In the genomic region with DNA sequence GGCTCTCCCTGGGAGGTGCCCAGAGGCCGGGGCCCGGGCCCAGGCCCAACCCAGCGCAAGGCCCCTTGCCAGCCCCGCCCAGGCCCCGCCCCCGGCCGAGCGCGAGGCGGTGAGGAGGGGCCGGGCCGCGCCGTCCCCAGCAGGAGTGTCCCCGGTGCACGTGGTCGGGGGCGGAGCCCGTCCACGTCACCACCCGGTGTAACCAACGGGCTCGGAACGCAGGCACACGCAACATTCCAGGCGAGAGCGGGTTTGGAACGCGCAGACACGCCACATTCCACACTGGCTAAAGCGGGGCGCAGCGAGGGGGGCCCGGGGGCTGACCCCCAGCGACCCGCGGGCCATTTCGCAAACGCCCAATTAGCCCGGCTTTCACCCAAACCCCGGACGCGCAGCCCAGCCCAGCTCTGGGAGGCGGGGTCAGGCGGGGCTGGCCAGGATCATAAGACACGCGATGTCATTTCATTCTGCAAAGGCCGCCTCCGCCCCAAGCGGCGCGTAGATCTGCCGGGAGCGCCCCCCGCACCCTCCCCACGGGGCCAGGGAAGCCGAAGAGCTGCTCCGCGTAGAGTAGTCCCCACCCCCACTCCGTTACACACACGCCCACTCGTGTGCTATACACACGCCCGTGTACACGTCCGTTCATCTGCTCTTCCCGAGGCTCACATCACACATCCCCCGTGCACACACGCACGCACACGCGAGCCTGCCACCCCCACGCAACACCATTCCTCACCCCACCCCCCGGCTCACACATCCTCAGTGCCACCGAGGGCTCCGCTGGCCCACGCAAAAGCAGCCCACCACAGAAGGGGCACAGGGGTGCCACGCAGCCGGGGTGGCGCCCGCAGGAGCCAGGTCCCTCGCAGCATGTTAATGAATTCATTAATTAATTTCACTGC, we compare ENCODE assay signal across 8 cellular contexts. TPM values are rescaled to one million over a fixed set of nuclear protein-coding genes. Genes with fewer than 3 reads are reported as not detected.
DNase-seq lines count a peak whose midpoint lies in the region; TF ChIP-seq lines count a peak whose summit lies in the region.

No MANE protein-coding gene starts in this region.

- peak overlapping the region; percentile 32 for H2BK5ac ChIP-seq in trophoblast cell (ENCODE audit: low read depth, low read length, poor library complexity)

- CTCF ChIA-PET in HEK293T (lab: Yijun Ruan, JAX): interaction anchor here (1.0 kb wide), 1 partner anchor 16 kb away, joined by 3 read pairs; no protein-coding TSS in a partner anchor

- H3K4me1 ChIP-seq in adipocyte (ENCODE audit: control insufficient read depth, insufficient read depth, low read length) (peaks cover 65% of the 10 kb centered on the region), trophoblast cell (ENCODE audit: control insufficient read depth in 1 of 2, insufficient read depth in 2 of 2, low read length in 2 of 2) (peaks cover 27 to 40% of the 10 kb centered on the region in 2 experiments), tibial nerve (peaks cover 5 to 72% (median 57%) of the 10 kb centered on the region in 4 donors)

- peak overlapping the region; percentile 26 for H2AFZ ChIP-seq in trophoblast cell (ENCODE audit: insufficient read depth, low read length, poor library complexity)

- H3K14ac ChIP-seq in trophoblast cell (ENCODE audit: low read length): peak overlapping the region; percentile 41

- H3K36me3 ChIP-seq in adipocyte (ENCODE audit: control insufficient read depth, insufficient read depth, low read length, severe bottlenecking) (no peaks in the 10 kb centered on the region), trophoblast cell (ENCODE audit: control insufficient read depth in 1 of 2, insufficient read depth in 2 of 2, low read length in 2 of 2) (no peaks in the 10 kb centered on the region), tibial nerve (no peaks in the 10 kb centered on the region)

- H3K79me2 ChIP-seq in trophoblast cell (ENCODE audit: control insufficient read depth, insufficient read depth, low read length, poor library complexity): peaks cover 21% of the 10 kb centered on the region

- H3K27ac ChIP-seq in trophoblast cell (ENCODE audit: low read depth, low read length): peak overlapping the region; percentile 94
- peak overlapping the region; percentile 96 to 99 (median 99) for H3K27ac ChIP-seq in tibial nerve

- intact Hi-C loops in cardiac septum (cut with DNase I): loop anchor here (2.0 kb wide), 1 partner anchor 311 kb away; a partner anchor contains a TSS

- peak overlapping the region; percentile 40 for H3K18ac ChIP-seq in trophoblast cell (ENCODE audit: low read length)

- H3K4me3 ChIP-seq in GM08714 (ENCODE audit: low read length) (peak overlapping the region; percentile 85), NB4 (ENCODE audit: low read depth, low read length) (peak overlapping the region; percentile 73), adipocyte (ENCODE audit: low read length) (peak overlapping the region; percentile 97), trophoblast cell (ENCODE audit: low read depth, low read length) (peak overlapping the region; percentile 96), tibial nerve (peak overlapping the region; percentile 82 to 91 (median 84))

- H3K27me3 ChIP-seq in adipocyte (replicated peaks; ENCODE audit: control insufficient read depth, insufficient read depth, low read length) (no peaks in the 10 kb centered on the region), trophoblast cell (ENCODE audit: insufficient read depth, low read length) (no peaks in the 10 kb centered on the region), tibial nerve (no peaks in the 10 kb centered on the region)

- H2AK5ac ChIP-seq in trophoblast cell (ENCODE audit: low read length): peak overlapping the region; percentile 0

- no peak overlapping the region for H4K12ac ChIP-seq in trophoblast cell (ENCODE audit: low read depth, low read length)

- H4K91ac ChIP-seq in trophoblast cell (ENCODE audit: low read depth, low read length): peak overlapping the region; percentile 99

- peaks cover 42% of the 10 kb centered on the region for H3K79me1 ChIP-seq in trophoblast cell (ENCODE audit: low read length)

- peak overlapping the region; percentile 2 for H2BK120ac ChIP-seq in trophoblast cell (ENCODE audit: insufficient read depth, low read length, poor library complexity)

- H3K9me3 ChIP-seq in adipocyte (ENCODE audit: control insufficient read depth, low read length) (no peaks in the 10 kb centered on the region), trophoblast cell (ENCODE audit: insufficient read depth, low read depth, low read length) (no peaks in the 10 kb centered on the region), tibial nerve (no peaks in the 10 kb centered on the region)

- no peak for TF ChIP-seq CTCF in NB4 (IDR thresholded peaks at IDR 0.05; ENCODE audit: low read depth, low read length)
- TF ChIP-seq CTCF in tibial nerve (IDR thresholded peaks at IDR 0.05): peak in 1 of 5 experiments; percentile 31

- no peak overlapping the region for H3K23ac ChIP-seq in trophoblast cell (ENCODE audit: low read length)

- peak overlapping the region; percentile 98 for H3K9ac ChIP-seq in adipocyte (ENCODE audit: low read length)
- peak overlapping the region; percentile 76 for H3K9ac ChIP-seq in trophoblast cell (ENCODE audit: low read length)

- H3K4me2 ChIP-seq in trophoblast cell (ENCODE audit: low read length): peak overlapping the region; percentile 91

- H2BK12ac ChIP-seq in trophoblast cell (ENCODE audit: low read length): peak overlapping the region; percentile 7

- DNase-seq in HEK293T (ENCODE audit: extremely low spot score) (peak; percentile 85), NB4 (ENCODE audit: low read depth) (peak; percentile 91), SW 1271 (lab: John Stamatoyannopoulos, UW) (peak; percentile 76 to 90), adipocyte (ENCODE audit: low read depth) (peak; percentile 99), cardiac septum (ENCODE audit: low spot score) (peak; percentile 98), trophoblast cell (peak; percentile 98), tibial nerve (ENCODE audit: low spot score in 2 of 2) (peak; percentile 92 to 93)

- peak overlapping the region; percentile 27 for H4K8ac ChIP-seq in trophoblast cell (ENCODE audit: low read depth, low read length)

- POLR2A ChIA-PET in HEK293T (lab: Yijun Ruan, JAX): interaction anchor here (0.7 to 2.1 kb wide), 2 partner anchors 17 to 193 kb away, joined by 3 to 6 read pairs; a partner anchor contains a TSS

- TF ChIP-seq EP300 in tibial nerve (IDR thresholded peaks at IDR 0.05): peak; percentile 95 to 99

- no CpG with 5 or more reads among the region's 82 CpGs for WGBS in trophoblast cell (ENCODE audit: extremely low coverage, insufficient coverage, insufficient read length)
- 0 to 1% methylated on average over 21 to 34 of the region's 82 CpGs for WGBS in tibial nerve, 2 donors

- H3K4ac ChIP-seq in trophoblast cell (ENCODE audit: low read depth, low read length): peak overlapping the region; percentile 23

- TF ChIP-seq POLR2A in NB4 (IDR thresholded peaks at IDR 0.05; ENCODE audit: extremely low read depth, insufficient read length) (peak; percentile 26), tibial nerve (IDR thresholded peaks at IDR 0.05) (peak; percentile 86 to 96)

TF ChIP-seq in HEK293T, 16 proteins besides CTCF, POLR2A, EP300 and RAD21:
- TF ChIP-seq TARDBP (IDR thresholded peaks at IDR 0.05) (peak; percentile 96), L3MBTL2 (conservative IDR thresholded peaks at IDR 0.05) (peak; percentile 41), ARNT (IDR thresholded peaks at IDR 0.05) (no peak)
TF ChIP-seq in HEK293T: peak in this region for 2.

RNA-seq across cellular contexts. Expression of a gene that starts 1.0 kb away (rescaled TPM):
- 12.9 TPM for total RNA-seq in cardiac septum
- 16.2 and 16.6 TPM in 2 replicates for polyA plus RNA-seq in trophoblast cell (2013)
- total RNA-seq in tibial nerve: 10 to 100 TPM; 12.6 to 32.8 (median 14.9) TPM

Comparison
In these comparisons a context has a peak if more than half of its experiments do, and no peak if none do; other contexts are left out.
1. Peak in every context shown above with its lines: DNase-seq, H3K4me3 ChIP-seq and H3K27ac ChIP-seq.